Comparison of ENCODE assay signal across 8 cellular contexts in genomic region chr14:58151701-58152568, GRCh38. TPM values are rescaled to one million over a fixed set of nuclear protein-coding genes. Genes with fewer than 3 reads are reported as not detected.
DNase-seq lines count a peak whose midpoint lies in the region; ATAC-seq, FAIRE-seq and TF ChIP-seq lines count a peak whose summit lies in the region.

Gene ARMH4 (minus strand): TSS chr14:58152213. CDS start chr14:58139358, 12,855 bp downstream.

- DNase-seq in AG10803 (ENCODE audit: low read depth) = peak; percentile 77
- DNase-seq in GM19239 (ENCODE audit: insufficient read length, low spot score) = peak; percentile 57
- peak; percentile 91 for DNase-seq in NCI-H510A (lab: John Stamatoyannopoulos, UW)
- peak; percentile 56 to 64 for DNase-seq in activated CD4-positive, alpha-beta T cell treated with anti-CD3 and anti-CD28 coated beads, Interleukin-2, amount 50 U/mL, for 4 hours
- peak; percentile 47 to 91 for DNase-seq in dermis microvascular lymphatic vessel endothelial cell (ENCODE audit: low read depth in 2 of 2)
- DNase-seq in HepG2 (ENCODE audit: low spot score) = peak; percentile 63
- DNase-seq in stimulated activated CD4-positive, alpha-beta T cell treated with anti-CD3 and anti-CD28 coated beads, Interleukin-2, amount 100 ng/mL, for 48 hours = peak; percentile 45 to 46

- ATAC-seq in HG03432 (IDR thresholded peaks at IDR 0.05; ENCODE audit: unreplicated experiment) (peak; percentile 96), HepG2 (peak; percentile 97)

- no peak within 1 kb of the TSS for H3K27ac ChIP-seq in HepG2 (ENCODE audit: extremely low read length, insufficient read depth, low read length)

- no peak for TF ChIP-seq POLR2A in HepG2 (IDR thresholded peaks at IDR 0.05; ENCODE audit: insufficient read depth in 1 of 2, low read depth in 2 of 2, low read length in 2 of 2)

- H3K27me3 ChIP-seq in HepG2 (ENCODE audit: control insufficient read depth in 1 of 2, insufficient read depth in 2 of 2, low read length in 2 of 2) = peaks cover 1 to 29% of the 10 kb centered on the region in 2 experiments; a peak in 4 of 5 replicates

- BruUV-seq in HepG2 (replicated peaks; lab: Mats Ljungman, UMichigan) = no TSS peak

- H3K4me1 ChIP-seq in HepG2 (ENCODE audit: insufficient read depth, low read length) = peaks cover 9% of the 10 kb centered on the region

- 6% methylated on average over 2 of the region's 94 CpGs for WGBS in HepG2 (ENCODE audit: low lambda C conversion rate)

- H3K9me3 ChIP-seq in HepG2 (ENCODE audit: low read length) = no peaks in the 10 kb centered on the region

- TF ChIP-seq EP300 in HepG2 (IDR thresholded peaks at IDR 0.05; ENCODE audit: low read depth in 2 of 2, low read length in 2 of 2) (no peak), HepG2 (CRISPR knock-in tag; IDR thresholded peaks at IDR 0.05; ENCODE audit: borderline replicate concordance) (no peak)

- H3K4me2 ChIP-seq in HepG2 (ENCODE audit: low read depth, low read length) = peak within 1 kb of the TSS; percentile 94

- H3K36me3 ChIP-seq in HepG2 (replicated peaks in 1 of 2; ENCODE audit: control insufficient read depth in 1 of 2, insufficient read depth in 2 of 2, low read length in 2 of 2) = no peaks in the 10 kb centered on the region

- no peaks in the 10 kb centered on the region for H4K20me1 ChIP-seq in HepG2 (ENCODE audit: insufficient read depth, low read length)

- no peaks in the 10 kb centered on the region for H3K79me2 ChIP-seq in HepG2 (ENCODE audit: insufficient read depth, low read length)

- TF ChIP-seq CTCF in AG10803 (conservative IDR thresholded peaks at IDR 0.05; ENCODE audit: low read length) (no peak), HepG2 (CRISPR knock-in tag; IDR thresholded peaks at IDR 0.05) (peak; percentile 12; the same call in 1 of the 2 replicates)

- no peak within 1 kb of the TSS for H2AFZ ChIP-seq in HepG2 (ENCODE audit: low read length)

- in situ Hi-C loops in HepG2 (cut with HindIII; ENCODE audit: extremely low pct_ligation_motif_present, low pct_unique_long_range_greater_than_20kb) = no loop called here

- POLR2A ChIA-PET in HepG2 (lab: Yijun Ruan, JAX) = no interaction called here

- CTCF ChIA-PET in HepG2 (lab: Yijun Ruan, JAX; ENCODE audit: low intra/inter-chr PET ratio, low total read pairs) = no interaction called here

- intact Hi-C loops in HepG2 (cut with micrococcal nuclease; ENCODE audit: unreplicated experiment) = no loop called here

- TF ChIP-seq RAD21 in HepG2 (CRISPR knock-in tag; IDR thresholded peaks at IDR 0.05) = no peak

- FAIRE-seq in GM19239 (lab: Jason Lieb, UNC) (no peak), HepG2 (lab: Jason Lieb, UNC) (no peak)

- H3K4me3 ChIP-seq in AG10803 (ENCODE audit: low read length) (peak within 1 kb of the TSS; percentile 77), HepG2 (replicated peaks in 1 of 3; ENCODE audit: insufficient read depth in 1 of 3, low read depth in 2 of 3, low read length in 3 of 3) (peak within 1 kb of the TSS; percentile 47 to 69 (median 67))

- peak within 1 kb of the TSS; percentile 18; the same call in 1 of the 2 replicates for H3K9ac ChIP-seq in HepG2 (ENCODE audit: insufficient read depth, low read depth, low read length)

TF ChIP-seq in HepG2, 621 proteins besides CTCF, POLR2A, EP300 and RAD21 (continues in another document):
- TF ChIP-seq MED13 (CRISPR knock-in tag; IDR thresholded peaks at IDR 0.05) = no peak
- TF ChIP-seq CREB1 (IDR thresholded peaks at IDR 0.05) = no peak
- TF ChIP-seq CREB1 (CRISPR knock-in tag; IDR thresholded peaks at IDR 0.05) = no peak
- TF ChIP-seq ARNTL (CRISPR knock-in tag; IDR thresholded peaks at IDR 0.05) = no peak
- no peak for TF ChIP-seq ZNF281 (CRISPR knock-in tag; IDR thresholded peaks at IDR 0.05; ENCODE audit: borderline replicate concordance)
- no peak for TF ChIP-seq ZNF773 (CRISPR knock-in tag; IDR thresholded peaks at IDR 0.05; ENCODE audit: borderline replicate concordance)
- no peak for TF ChIP-seq CREBL2 (CRISPR knock-in tag; IDR thresholded peaks at IDR 0.05; ENCODE audit: borderline replicate concordance)
- TF ChIP-seq, protein P1, sequence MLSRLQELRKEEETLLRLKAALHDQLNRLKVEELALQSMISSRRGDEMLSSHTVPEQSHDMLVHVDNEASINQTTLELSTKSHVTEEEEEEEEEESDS (CRISPR knock-in tag; IDR thresholded peaks at IDR 0.05; ENCODE audit: borderline replicate concordance) = no peak
- TF ChIP-seq MZF1 (CRISPR knock-in tag; IDR thresholded peaks at IDR 0.05; ENCODE audit: borderline replicate concordance) = no peak
- peak; percentile 95 for TF ChIP-seq HNRNPLL (IDR thresholded peaks at IDR 0.05; ENCODE audit: low read depth, low read length, poor library complexity, severe bottlenecking)
- TF ChIP-seq MTA1 (CRISPR knock-in tag; IDR thresholded peaks at IDR 0.05; ENCODE audit: borderline replicate concordance) = no peak
- no peak for TF ChIP-seq PBX2 (CRISPR knock-in tag; IDR thresholded peaks at IDR 0.05)
- TF ChIP-seq ZNF570 (CRISPR knock-in tag; IDR thresholded peaks at IDR 0.05; ENCODE audit: borderline replicate concordance) = no peak
- peak; percentile 40 for TF ChIP-seq AGO1 (IDR thresholded peaks at IDR 0.05; ENCODE audit: low read depth, low read length, poor library complexity, severe bottlenecking)
- no peak for TF ChIP-seq CCDC6 (CRISPR knock-in tag; IDR thresholded peaks at IDR 0.05)
- peak; percentile 46; the same call in 1 of the 2 replicates for TF ChIP-seq ZNF674 (CRISPR knock-in tag; IDR thresholded peaks at IDR 0.05; ENCODE audit: low read depth)
- peak; percentile 50 for TF ChIP-seq SKI (IDR thresholded peaks at IDR 0.05; ENCODE audit: partially characterized antibody)
- no peak for TF ChIP-seq ZNF589 (CRISPR knock-in tag; conservative IDR thresholded peaks at IDR 0.05)

RNA-seq across cellular contexts. Expression of gene ARMH4, which starts in this region (rescaled TPM):
- total RNA-seq in dermis microvascular lymphatic vessel endothelial cell = 1.4 and 1.5 TPM in 2 replicates
- total RNA-seq in HepG2 (2016; rRNA removed; fragmentation: Illumina TruSeq; extraction: Trizol) = 0.02 TPM in 1 of 2 replicates, not detected in the other
- total RNA-seq in HepG2 (2016; cell fraction: cytosol; rRNA removed; fragmentation: Illumina TruSeq; extraction: Trizol; ENCODE audit: low read depth) = not detected in 2 replicates
- total RNA-seq in HepG2 (2016; cell fraction: insoluble cytoplasmic fraction; rRNA removed; fragmentation: Illumina TruSeq; extraction: Trizol) = 0.09 and 0.25 TPM in 2 replicates
- total RNA-seq in HepG2 (2016; cell fraction: membrane; rRNA removed; fragmentation: Illumina TruSeq; extraction: Trizol) = not detected in 2 replicates
- total RNA-seq in HepG2 (2016; cell fraction: nucleus; rRNA removed; fragmentation: Illumina TruSeq; extraction: Trizol) = 1.1 and 3.7 TPM in 2 replicates
- 0.04 and 0.18 TPM in 2 replicates for polyA plus RNA-seq in HepG2 (2011; rRNA removed)
- polyA plus RNA-seq in HepG2 (2011; cell fraction: cytosol; rRNA removed) = 0.05 and 0.08 TPM in 2 replicates
- not detected in 2 replicates for polyA plus RNA-seq in HepG2 (2011; cell fraction: nucleus; rRNA removed)
- 0.11 and 0.15 TPM in 2 replicates for polyA plus RNA-seq in HepG2 (2012)
- not detected in 2 replicates for polyA plus RNA-seq in HepG2 (2016; cell fraction: cytosol; fragmentation: Illumina TruSeq; extraction: Trizol; ENCODE audit: low read depth)
- not detected in 2 replicates for polyA plus RNA-seq in HepG2 (2016; cell fraction: insoluble cytoplasmic fraction; fragmentation: Illumina TruSeq; extraction: Trizol; ENCODE audit: low read depth)
- 0.19 TPM in 1 of 2 replicates, not detected in the other for polyA plus RNA-seq in HepG2 (2016; cell fraction: membrane; fragmentation: Illumina TruSeq; extraction: Trizol; ENCODE audit: low read depth)
- 0.14 and 0.29 TPM in 2 replicates for polyA plus RNA-seq in HepG2 (2016; cell fraction: nucleus; fragmentation: Illumina TruSeq; extraction: Trizol; ENCODE audit: insufficient read depth, low read depth)
- polyA minus RNA-seq in HepG2 (2011; rRNA and poly(A)+ RNA removed; ENCODE audit: low replicate concordance) = 29.2 and 42.7 TPM in 2 replicates
- not detected in 2 replicates for polyA minus RNA-seq in HepG2 (2011; cell fraction: cytosol; rRNA and poly(A)+ RNA removed)
- polyA minus RNA-seq in HepG2 (2011; cell fraction: nucleus; rRNA and poly(A)+ RNA removed) = 484 and 534 TPM in 2 replicates
